In genomic region chr16:89667000-89667399, GRCh38 we compare ENCODE assay signal across 1 cellular context.
TF ChIP-seq lines count a peak whose summit lies in the region.

No MANE protein-coding gene starts in this region.

TF ChIP-seq in HepG2, 621 proteins besides CTCF, POLR2A, EP300 and RAD21:
- TF ChIP-seq ZBTB33 (CRISPR knock-in tag; IDR thresholded peaks at IDR 0.05) (peak; percentile 99), SETDB1 (CRISPR knock-in tag; IDR thresholded peaks at IDR 0.05; ENCODE audit: borderline replicate concordance) (0 out of 2 replicates have a peak, but pooled peaks have one; percentile 77), STAG1 (CRISPR knock-in tag; IDR thresholded peaks at IDR 0.05) (peak; percentile 33)
TF ChIP-seq in HepG2: peak in this region for 3; not testable (repeated sequence) for 618.
